Comparison of ENCODE assay signal across 11 cellular contexts in the genomic region with DNA sequence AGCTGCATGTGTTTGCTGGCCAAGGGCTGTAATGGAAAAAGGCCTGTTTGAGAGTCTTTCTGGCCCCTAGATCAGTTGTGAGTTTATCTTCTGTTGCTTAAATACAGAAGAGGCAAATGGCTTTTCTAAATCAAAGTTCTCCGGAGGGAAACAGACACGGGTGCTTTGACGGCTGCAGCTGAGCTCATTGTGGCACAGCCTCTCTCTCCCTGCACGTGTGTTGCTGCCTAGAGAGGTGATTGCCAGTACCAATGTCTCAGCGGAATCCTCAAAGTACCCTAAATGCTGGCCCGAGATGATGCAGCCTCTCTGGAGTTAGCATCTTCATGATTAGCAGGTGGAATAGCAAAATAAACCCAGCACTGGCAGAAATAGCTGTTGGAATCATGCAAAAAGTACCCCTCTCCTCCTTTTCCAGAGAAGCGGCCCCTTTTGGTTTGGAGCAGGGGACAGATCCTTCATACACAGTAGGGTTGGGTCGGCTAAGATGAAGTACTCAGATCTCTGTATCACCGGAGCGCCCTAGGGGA.
DNase-seq lines count a peak whose midpoint lies in the region; ATAC-seq and TF ChIP-seq lines count a peak whose summit lies in the region.
"Had no signal": no experiment of that assay in that cellular context is flagged by ENCODE, and none has a peak within 500 bp of the region (broad histone marks: within the 10 kb centered on the region; RNA-seq: fewer than 3 reads in every experiment).

No MANE protein-coding gene starts in this region.

- intact Hi-C loops in ovary (cut with DNase I), result loop anchor here in 2 of 4 donors (5.0 to 10.0 kb wide), 2 partner anchors 55 to 63 kb away; no protein-coding TSS in a partner anchor
- intact Hi-C loops in lower leg skin (cut with DNase I; ENCODE audit: low total_unique reads), result no loop called here

- no peak overlapping the region for H3K27ac ChIP-seq in ACC112 (ENCODE audit: low read depth, low read length)
- H3K27ac ChIP-seq in iPS DF 6.9 (ENCODE audit: low read length), result no peak overlapping the region
- H3K27ac ChIP-seq in ovary, result no peak overlapping the region
- H3K27ac ChIP-seq: brain microvascular endothelial cell had no signal

- no peaks in the 10 kb centered on the region for H3K36me3 ChIP-seq in ACC112 (ENCODE audit: insufficient read depth, low read length)
- H3K36me3 ChIP-seq in NT2/D1 (ENCODE audit: insufficient read depth, insufficient read length, low read length), result no peaks in the 10 kb centered on the region
- H3K36me3 ChIP-seq in iPS DF 6.9 (ENCODE audit: control insufficient read depth, insufficient read depth, low read length), result no peaks in the 10 kb centered on the region
- H3K36me3 ChIP-seq in ovary, result no peaks in the 10 kb centered on the region
- H3K36me3 ChIP-seq: brain microvascular endothelial cell had no signal

- peak overlapping the region; percentile 84 for H3K4me3 ChIP-seq in ACC112 (ENCODE audit: low read depth, low read length)
- H3K4me3 ChIP-seq in NT2/D1 (ENCODE audit: insufficient read length, low read depth), result peak overlapping the region; percentile 54
- peak overlapping the region; percentile 5; the same call in 1 of the 2 replicates for H3K4me3 ChIP-seq in iPS DF 6.9 (ENCODE audit: low read length)
- peak overlapping the region; percentile 29 for H3K4me3 ChIP-seq in ovary
- H3K4me3 ChIP-seq in lower leg skin (ENCODE audit: low read depth, poor library complexity, severe bottlenecking), result no peak overlapping the region

- DNase-seq in NT2/D1 (ENCODE audit: low read depth, low spot score) (no peak), iPS DF 6.9 (ENCODE audit: low read depth, low spot score) (no peak), ovary (no peak), lower leg skin (ENCODE audit: low spot score in 2 of 2) (no peak), NCI-H1417 treated with DMSO at 0.1 percent for 48 hours (lab: John Stamatoyannopoulos, UW) (no peak), T-helper 9 cell (no peak)
- DNase-seq: brain microvascular endothelial cell, kidney glomerular epithelial cell had no signal

- H2AFZ ChIP-seq in ACC112 (ENCODE audit: low read length, unreplicated experiment), result peak overlapping the region; percentile 9

- no peak for TF ChIP-seq EP300 in ovary (IDR thresholded peaks at IDR 0.05)

- peaks cover 5% of the 10 kb centered on the region; the same call in 1 of the 2 replicates for H3K9me3 ChIP-seq in NT2/D1 (ENCODE audit: insufficient read depth, low read length)
- no peaks in the 10 kb centered on the region for H3K9me3 ChIP-seq in iPS DF 6.9 (ENCODE audit: control insufficient read depth, insufficient read depth, low read length)
- no peaks in the 10 kb centered on the region for H3K9me3 ChIP-seq in ovary

- H3K4me1 ChIP-seq in ACC112 (ENCODE audit: control insufficient read depth, insufficient read depth, low read length, unreplicated experiment) (peaks cover 5% of the 10 kb centered on the region), NT2/D1 (ENCODE audit: insufficient read depth, insufficient read length) (peaks cover 8% of the 10 kb centered on the region), iPS DF 6.9 (ENCODE audit: control insufficient read depth, insufficient read depth, low read length) (no peaks in the 10 kb centered on the region), ovary (ENCODE audit: insufficient read depth) (peaks cover 3% of the 10 kb centered on the region)

- TF ChIP-seq POLR2A in ovary (IDR thresholded peaks at IDR 0.05) (no peak), lower leg skin (IDR thresholded peaks at IDR 0.05) (no peak)

- H3K27me3 ChIP-seq in ACC112 (ENCODE audit: insufficient read depth, low read length) (no peaks in the 10 kb centered on the region), NT2/D1 (ENCODE audit: insufficient read depth, insufficient read length) (peaks cover 79% of the 10 kb centered on the region), iPS DF 6.9 (ENCODE audit: control insufficient read depth, insufficient read depth, low read length) (peaks cover 36% of the 10 kb centered on the region), ovary (no peaks in the 10 kb centered on the region)

- WGBS in iPS DF 6.9 (ENCODE audit: insufficient coverage, insufficient read length), result no CpG with 5 or more reads among the region's 10 CpGs
- 19 to 25% (median 24%) methylated on average over 10 of the region's 10 CpGs for WGBS in ovary, 3 donors
- WGBS in lower leg skin, 2 donors, result 13 to 20% methylated on average over 10 of the region's 10 CpGs

- TF ChIP-seq CTCF in ovary (IDR thresholded peaks at IDR 0.05) (no peak), lower leg skin (IDR thresholded peaks at IDR 0.05) (no peak)

- ATAC-seq in GM21717 (IDR thresholded peaks at IDR 0.05; ENCODE audit: unreplicated experiment), result no peak
- ATAC-seq: esophagus mucosa had no signal

- H3K79me2 ChIP-seq in ACC112 (ENCODE audit: control insufficient read depth, insufficient read depth, low read length, unreplicated experiment), result no peaks in the 10 kb centered on the region

- H3K9ac ChIP-seq in NT2/D1 (ENCODE audit: insufficient read length, low read depth), result peak overlapping the region; percentile 64
